ENCODE assay signal across 8 cellular contexts in genomic region chr1:155078496-155079209, GRCh38. TPM values are rescaled to one million over a fixed set of nuclear protein-coding genes. Genes with fewer than 3 reads are reported as not detected.
A peak's percentile ranks its signal among the peaks of the same experiment; 100 is the strongest.
DNase-seq lines count a peak whose midpoint lies in the region; ATAC-seq and TF ChIP-seq lines count a peak whose summit lies in the region.

EFNA3 (plus strand) TSS chr1:155078837; CDS start chr1:155078942, 105 bp downstream.

- no peaks in the 10 kb centered on the region for H3K9me3 ChIP-seq in tibial artery

- H3K27me3 ChIP-seq in tibial artery, result peaks cover 9 to 49% of the 10 kb centered on the region in 2 donors

- peak within 1 kb of the TSS; percentile 51 for H3K4me3 ChIP-seq in AG04449 (ENCODE audit: low read depth, low read length)
- peak within 1 kb of the TSS; percentile 40 for H3K4me3 ChIP-seq in fibroblast of pulmonary artery (replicated peaks; ENCODE audit: low read depth, low read length)
- peak within 1 kb of the TSS; percentile 41 to 56 for H3K4me3 ChIP-seq in tibial artery

- peaks cover 22% of the 10 kb centered on the region for H3K27me3 Mint-ChIP-seq in activated T-helper 17 cell treated with anti-CD3 and anti-CD28 coated beads, Interleukin-2, amount 50 U/mL, for 72 hours
- peaks cover 63% of the 10 kb centered on the region for H3K27me3 Mint-ChIP-seq in neural crest cell (ENCODE audit: low read depth)

- peaks cover 6% of the 10 kb centered on the region for H3K36me3 Mint-ChIP-seq in activated T-helper 17 cell treated with anti-CD3 and anti-CD28 coated beads, Interleukin-2, amount 50 U/mL, for 72 hours (ENCODE audit: low read depth)
- H3K36me3 Mint-ChIP-seq in neural crest cell (ENCODE audit: low read depth), result no peaks in the 10 kb centered on the region

- DNase-seq in AG04449 (ENCODE audit: low read depth, low spot score) (no peak), GM19238 (ENCODE audit: insufficient read length, low spot score) (peak; percentile 78), NCI-H82 treated with DMSO at 0.1 percent for 48 hours (lab: John Stamatoyannopoulos, UW; ENCODE audit: unreplicated experiment) (peak; percentile 33), fibroblast of pulmonary artery (ENCODE audit: low read depth) (peak; percentile 48), neural crest cell (ENCODE audit: low read depth, low spot score) (peak; percentile 70), tibial artery (peak in 1 of 2 donors; percentile 81)

- peak within 1 kb of the TSS; percentile 88 for H3K4me3 Mint-ChIP-seq in activated T-helper 17 cell treated with anti-CD3 and anti-CD28 coated beads, Interleukin-2, amount 50 U/mL, for 72 hours
- H3K4me3 Mint-ChIP-seq in neural crest cell, result peak within 1 kb of the TSS; percentile 91

- no peaks in the 10 kb centered on the region for H3K9me3 Mint-ChIP-seq in activated T-helper 17 cell treated with anti-CD3 and anti-CD28 coated beads, Interleukin-2, amount 50 U/mL, for 72 hours
- H3K9me3 Mint-ChIP-seq in neural crest cell, result no peaks in the 10 kb centered on the region

- H3K4me1 Mint-ChIP-seq in activated T-helper 17 cell treated with anti-CD3 and anti-CD28 coated beads, Interleukin-2, amount 50 U/mL, for 72 hours, result peaks cover 21% of the 10 kb centered on the region
- H3K4me1 Mint-ChIP-seq in neural crest cell, result peaks cover 38% of the 10 kb centered on the region

- TF ChIP-seq CTCF in AG04449 (IDR thresholded peaks at IDR 0.05; ENCODE audit: insufficient read depth, low read length, missing control alignments) (no peak), fibroblast of pulmonary artery (IDR thresholded peaks at IDR 0.05; ENCODE audit: low read length, missing control alignments) (no peak), neural crest cell (conservative IDR thresholded peaks at IDR 0.05) (no peak), tibial artery (IDR thresholded peaks at IDR 0.05) (no peak)

- POLR2A ChIA-PET in AG04449 (lab: Yijun Ruan, JAX), result no interaction called here

- CTCF ChIA-PET in AG04449 (lab: Yijun Ruan, JAX), result interaction anchor here (0.5 to 10.6 kb wide), 7 partner anchors 10 to 94 kb away, joined by 3 to 122 read pairs (median 6); partner anchors contain the start of genes EFNA4 and KRTCAP2

- no peaks in the 10 kb centered on the region for H3K36me3 ChIP-seq in tibial artery

- intact Hi-C loops in tibial artery (cut with DNase I; ENCODE audit: low total_unique reads), result no loop called here

- H3K27ac Mint-ChIP-seq in activated T-helper 17 cell treated with anti-CD3 and anti-CD28 coated beads, Interleukin-2, amount 50 U/mL, for 72 hours, result peak within 1 kb of the TSS; percentile 79
- H3K27ac Mint-ChIP-seq in neural crest cell (ENCODE audit: unreplicated experiment), result peak within 1 kb of the TSS; percentile 76

- H3K4me1 ChIP-seq in tibial artery, result peaks cover 0 to 61% (median 44%) of the 10 kb centered on the region in 4 donors

- ATAC-seq in activated T-helper 17 cell treated with anti-CD3 and anti-CD28 coated beads, Interleukin-2, amount 50 U/mL, for 72 hours (replicated peaks), result peak; percentile 58
- ATAC-seq in HG03280 (IDR thresholded peaks at IDR 0.05; ENCODE audit: unreplicated experiment), result no peak

- no peak within 1 kb of the TSS for H3K27ac ChIP-seq in tibial artery

RNA-seq across cellular contexts. Expression of gene EFNA3, which starts in this region (rescaled TPM):
- 10 to 100 TPM in 1 of 2 donors, 1 to 10 TPM in 1; 4.1 to 10.8 TPM for total RNA-seq in activated T-helper 17 cell treated with anti-CD3 and anti-CD28 coated beads, Interleukin-2, amount 50 U/mL, for 72 hours
- total RNA-seq in neural crest cell, result 5.6 and 6.6 TPM in 2 replicates
